Comparison of ENCODE assay signal across 9 cellular contexts in the genomic region with DNA sequence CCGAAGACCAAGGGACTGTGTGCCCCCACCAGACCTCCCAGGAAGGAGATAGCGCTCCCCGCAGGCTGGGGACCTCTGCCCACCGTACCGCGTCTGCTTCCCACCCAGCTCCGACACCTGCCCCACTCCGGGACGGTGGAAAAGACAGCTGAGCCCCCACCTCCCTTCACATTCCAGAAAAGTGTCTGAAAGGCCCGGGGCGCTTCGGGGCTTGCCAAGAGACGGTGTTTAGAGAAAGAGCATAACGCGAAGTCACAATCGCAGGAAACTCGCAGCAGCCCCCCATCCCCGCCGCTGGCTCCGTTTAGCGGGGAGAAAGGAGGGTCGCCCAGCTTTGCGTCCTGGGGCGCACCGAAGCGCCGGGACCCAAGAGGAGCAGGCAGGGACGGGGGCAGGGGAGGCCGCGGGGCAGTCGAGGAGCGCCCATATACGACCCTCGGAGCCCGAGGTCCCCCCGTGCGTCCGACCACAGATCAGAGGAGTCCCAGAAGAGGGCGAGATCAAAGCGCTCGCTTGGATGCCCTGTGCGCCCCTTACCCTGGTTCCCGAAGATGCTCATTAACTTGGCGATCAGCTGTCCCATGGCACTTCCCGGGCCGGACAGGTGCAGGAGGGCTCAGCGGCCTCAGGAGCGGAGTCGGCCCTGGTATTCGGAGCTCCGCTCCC. TPM values are rescaled to one million over a fixed set of nuclear protein-coding genes. Genes with fewer than 3 reads are reported as not detected.
DNase-seq lines count a peak whose midpoint lies in the region; ATAC-seq and TF ChIP-seq lines count a peak whose summit lies in the region.
"Had no signal": no experiment of that assay in that cellular context is flagged by ENCODE, and none has a peak within 500 bp of the region (broad histone marks: within the 10 kb centered on the region; RNA-seq: fewer than 3 reads in every experiment).

No MANE protein-coding gene starts in this region.

- H3K4me3 ChIP-seq in brain microvascular endothelial cell (ENCODE audit: low read depth, low read length) (peak overlapping the region; percentile 62), right lobe of liver (peak overlapping the region; percentile 29 to 38 (median 37)), stomach smooth muscle (ENCODE audit: low read length in 2 of 2) (peak overlapping the region; percentile 83 to 88)

- no peak for TF ChIP-seq POLR2A in right lobe of liver (IDR thresholded peaks at IDR 0.05)

- peak overlapping the region; percentile 62 to 80 for H3K9ac ChIP-seq in stomach smooth muscle (ENCODE audit: low read length in 2 of 2)

- H3K27me3 ChIP-seq in brain microvascular endothelial cell (replicated peaks) = peaks cover 17% of the 10 kb centered on the region
- no peaks in the 10 kb centered on the region for H3K27me3 ChIP-seq in right lobe of liver
- no peaks in the 10 kb centered on the region for H3K27me3 ChIP-seq in stomach smooth muscle (ENCODE audit: control insufficient read depth in 1 of 2, insufficient read depth in 2 of 2, low read length in 2 of 2)

- DNase-seq in brain microvascular endothelial cell (no peak), right lobe of liver (no peak), NCI-H146 (lab: John Stamatoyannopoulos, UW) (no peak), GDM1 (lab: John Stamatoyannopoulos, UW) (no peak)
- DNase-seq in NK-92 treated with Interleukin-12 subunit alpha and Interleukin-12 subunit beta, amount 100 ng/mL, for 24 hours (lab: John Stamatoyannopoulos, UW) = no peak

- peak; percentile 7 for ATAC-seq in HG02642 (IDR thresholded peaks at IDR 0.05; ENCODE audit: poor library complexity, unreplicated experiment)
- ATAC-seq in right lobe of liver = no peak
- no peak for ATAC-seq in GM19023 (IDR thresholded peaks at IDR 0.05; ENCODE audit: unreplicated experiment)

- WGBS in right lobe of liver (ENCODE audit: insufficient coverage, low coverage, low lambda C conversion rate, missing lambda C conversion rate) = 9% methylated on average over 4 of the region's 51 CpGs

- intact Hi-C loops in right lobe of liver (cut with DNase I) = no loop called here

- H3K9me3 ChIP-seq in right lobe of liver (no peaks in the 10 kb centered on the region), stomach smooth muscle (ENCODE audit: control insufficient read depth in 2 of 2, low read length in 2 of 2) (no peaks in the 10 kb centered on the region)

- H3K36me3 ChIP-seq in brain microvascular endothelial cell (replicated peaks) (no peaks in the 10 kb centered on the region), right lobe of liver (no peaks in the 10 kb centered on the region), stomach smooth muscle (ENCODE audit: control insufficient read depth in 2 of 2, insufficient read depth in 2 of 2, low read length in 2 of 2) (no peaks in the 10 kb centered on the region)

- no peak overlapping the region for H3K27ac ChIP-seq in brain microvascular endothelial cell
- H3K27ac ChIP-seq in right lobe of liver = no peak overlapping the region
- H3K27ac ChIP-seq in stomach smooth muscle (ENCODE audit: low read length) = no peak overlapping the region

- in situ Hi-C loops in brain microvascular endothelial cell (cut with HindIII; ENCODE audit: low pct_ligation_motif_present, low sequenced_read_pairs) = no loop called here

- H3K4me1 ChIP-seq in right lobe of liver (peaks cover 0 to 4% (median 0%) of the 10 kb centered on the region in 4 donors), stomach smooth muscle (ENCODE audit: control insufficient read depth, insufficient read depth, low read length) (peaks cover 18% of the 10 kb centered on the region)

- TF ChIP-seq CTCF in brain microvascular endothelial cell (IDR thresholded peaks at IDR 0.05; ENCODE audit: low read depth, low read length, missing control alignments) (no peak), right lobe of liver (IDR thresholded peaks at IDR 0.05) (no peak)

RNA-seq across cellular contexts. Expression of gene ARL5C, which starts 0.7 kb away (rescaled TPM):
- total RNA-seq in right lobe of liver = not detected
- total RNA-seq: RPMI7951 had no signal

RNA-seq across cellular contexts. Expression of gene PLXDC1, which starts 13.9 kb away (rescaled TPM):
- total RNA-seq in right lobe of liver = 1 to 10 TPM in 1 of 6 experiments, under 1 TPM in 5; 0.11 to 1.6 (median 0.54) TPM

RNA-seq across cellular contexts. Expression of gene CACNB1, which starts 32.2 kb away (rescaled TPM):
- total RNA-seq in right lobe of liver = 1 to 10 TPM in 1 of 6 experiments, under 1 TPM in 4, not detected in 1; 0.18 to 1.3 (median 0.27) TPM

RNA-seq across cellular contexts. Expression of gene RPL19, which starts 34.8 kb away (rescaled TPM):
- 1,000 to 10,000 TPM in 2 of 6 experiments, 100 to 1,000 TPM in 4; 537 to 1,327 (median 627) TPM for total RNA-seq in right lobe of liver
